In genomic region chr3:133882986-133883586, GRCh38 we compare ENCODE assay signal across 14 cellular contexts.
"Had no signal": no experiment of that assay in that cellular context is flagged by ENCODE, and none has a peak within 500 bp of the region (broad histone marks: within the 10 kb centered on the region; RNA-seq: fewer than 3 reads in every experiment).

No MANE protein-coding gene starts in this region.

- H3K4me3 ChIP-seq: dorsolateral prefrontal cortex, lower lobe of right lung, upper lobe of left lung had no signal

- H3K4me1 ChIP-seq: lower lobe of right lung, upper lobe of left lung had no signal

- H3K27me3 ChIP-seq: brain microvascular endothelial cell, dorsolateral prefrontal cortex, neutrophil, upper lobe of left lung had no signal

- H3K9me3 ChIP-seq: neutrophil had no signal

- DNase-seq: activated CD4-positive, alpha-beta T cell treated with anti-CD3 and anti-CD28 coated beads for 36 hours; activated gamma-delta T cell; activated naive CD8-positive, alpha-beta T cell treated with anti-CD3 and anti-CD28 coated beads for 36 hours; activated T-cell treated with anti-CD3 and anti-CD28 coated beads, Interleukin-2, amount 50 U/mL, for 24 hours; brain microvascular endothelial cell; foreskin melanocyte; lower lobe of right lung; midbrain; stimulated activated naive CD4-positive, alpha-beta T cell treated with Interleukin-2 at 50 U/mL for 16 hours; T-helper 9 cell; upper lobe of left lung; WERI-Rb-1 had no signal

- H3K36me3 ChIP-seq: brain microvascular endothelial cell, lower lobe of right lung, neutrophil, upper lobe of left lung, WERI-Rb-1 had no signal

- H3K27ac ChIP-seq: brain microvascular endothelial cell, lower lobe of right lung, neutrophil, upper lobe of left lung, WERI-Rb-1 had no signal
